Comparison of ENCODE assay signal across 1 cellular context in the genomic region with DNA sequence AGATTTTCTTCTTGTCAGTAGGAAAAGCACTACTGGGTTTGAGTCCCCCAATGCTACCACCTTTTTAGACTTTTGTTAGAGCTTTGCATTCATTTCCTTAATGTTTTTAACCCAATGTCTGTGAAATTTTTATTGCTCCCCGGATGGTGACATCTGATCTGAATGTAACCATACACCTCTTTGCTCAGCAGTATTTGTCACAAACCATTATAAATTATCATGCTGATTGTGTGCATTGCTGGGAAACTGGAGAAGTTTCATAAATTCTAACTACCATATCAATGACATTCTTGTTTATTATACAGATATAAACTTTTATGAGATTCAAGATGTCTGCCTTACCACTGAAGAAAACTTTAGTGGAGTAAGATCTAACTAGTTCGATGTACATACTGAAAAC.
TF ChIP-seq lines count a peak whose summit lies in the region.

No MANE protein-coding gene starts in this region.

TF ChIP-seq in IMR-90, 13 proteins besides CTCF, POLR2A, EP300 and RAD21 (continued from another document):
- TF ChIP-seq, protein P1, sequence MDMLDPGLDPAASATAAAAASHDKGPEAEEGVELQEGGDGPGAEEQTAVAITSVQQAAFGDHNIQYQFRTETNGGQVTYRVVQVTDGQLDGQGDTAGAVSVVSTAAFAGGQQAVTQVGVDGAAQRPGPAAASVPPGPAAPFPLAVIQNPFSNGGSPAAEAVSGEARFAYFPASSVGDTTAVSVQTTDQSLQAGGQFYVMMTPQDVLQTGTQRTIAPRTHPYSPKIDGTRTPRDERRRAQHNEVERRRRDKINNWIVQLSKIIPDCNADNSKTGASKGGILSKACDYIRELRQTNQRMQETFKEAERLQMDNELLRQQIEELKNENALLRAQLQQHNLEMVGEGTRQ (IDR thresholded peaks at IDR 0.05; ENCODE audit: low read depth, low read length): no peak
- TF ChIP-seq SMC3 (IDR thresholded peaks at IDR 0.05; ENCODE audit: low read depth, low read length): no peak
- no peak for TF ChIP-seq MAFK (IDR thresholded peaks at IDR 0.05; ENCODE audit: low read depth, low read length)
- no peak for TF ChIP-seq FOS (IDR thresholded peaks at IDR 0.05; ENCODE audit: low read depth, low read length)
- TF ChIP-seq CEBPB (IDR thresholded peaks at IDR 0.05; ENCODE audit: low read depth, low read length): no peak
- TF ChIP-seq RCOR1 (IDR thresholded peaks at IDR 0.05; ENCODE audit: insufficient replicate concordance, low read length): no peak
- TF ChIP-seq NFE2L2 (IDR thresholded peaks at IDR 0.05; ENCODE audit: low read depth, low read length): no peak
